ENCODE assay signal across 1 cellular context in the genomic region with DNA sequence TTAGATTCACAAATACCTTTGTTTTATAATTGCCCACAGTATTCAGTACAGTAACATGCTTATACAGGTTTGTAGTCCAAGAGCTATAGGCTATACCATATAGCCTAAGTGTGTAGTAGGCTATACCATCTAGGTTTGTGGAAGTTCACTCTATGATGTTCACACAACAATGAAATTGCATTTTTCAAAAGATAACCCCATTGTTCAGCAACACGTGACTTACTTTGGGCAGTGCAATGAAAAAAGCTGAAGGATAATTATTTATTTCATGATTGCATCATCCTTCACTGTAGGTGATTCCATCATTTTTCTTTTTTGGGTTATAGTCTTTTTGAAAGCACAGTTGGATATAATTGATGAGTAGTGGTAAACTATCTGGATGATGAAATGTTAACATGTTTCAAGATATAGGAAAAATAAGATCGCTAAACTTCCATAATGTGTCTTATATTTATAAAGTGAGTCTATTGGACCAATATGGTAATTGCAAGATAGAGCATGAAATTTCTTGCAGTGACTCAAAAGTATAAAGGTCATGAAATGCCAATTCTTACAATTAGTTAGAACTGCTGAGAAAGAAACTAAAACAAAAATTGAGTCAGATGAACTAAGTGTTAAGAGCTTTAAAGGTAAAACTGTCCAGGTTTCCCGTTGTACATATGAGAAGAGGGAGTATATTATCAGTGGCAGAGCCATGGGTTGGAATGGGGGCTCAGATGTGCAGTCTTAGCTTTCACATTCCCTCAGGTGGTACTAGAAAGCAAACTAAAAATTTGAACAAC.
TF ChIP-seq lines count a peak whose summit lies in the region.

No MANE protein-coding gene starts in this region.

TF ChIP-seq in IMR-90, 13 proteins besides CTCF, POLR2A, EP300 and RAD21:
- TF ChIP-seq CEBPB (IDR thresholded peaks at IDR 0.05; ENCODE audit: low read depth, low read length) (peak; percentile 86), BHLHE40 (IDR thresholded peaks at IDR 0.05; ENCODE audit: low read depth, low read length) (no peak)
